Comparison of ENCODE assay signal across 8 cellular contexts in the genomic region with DNA sequence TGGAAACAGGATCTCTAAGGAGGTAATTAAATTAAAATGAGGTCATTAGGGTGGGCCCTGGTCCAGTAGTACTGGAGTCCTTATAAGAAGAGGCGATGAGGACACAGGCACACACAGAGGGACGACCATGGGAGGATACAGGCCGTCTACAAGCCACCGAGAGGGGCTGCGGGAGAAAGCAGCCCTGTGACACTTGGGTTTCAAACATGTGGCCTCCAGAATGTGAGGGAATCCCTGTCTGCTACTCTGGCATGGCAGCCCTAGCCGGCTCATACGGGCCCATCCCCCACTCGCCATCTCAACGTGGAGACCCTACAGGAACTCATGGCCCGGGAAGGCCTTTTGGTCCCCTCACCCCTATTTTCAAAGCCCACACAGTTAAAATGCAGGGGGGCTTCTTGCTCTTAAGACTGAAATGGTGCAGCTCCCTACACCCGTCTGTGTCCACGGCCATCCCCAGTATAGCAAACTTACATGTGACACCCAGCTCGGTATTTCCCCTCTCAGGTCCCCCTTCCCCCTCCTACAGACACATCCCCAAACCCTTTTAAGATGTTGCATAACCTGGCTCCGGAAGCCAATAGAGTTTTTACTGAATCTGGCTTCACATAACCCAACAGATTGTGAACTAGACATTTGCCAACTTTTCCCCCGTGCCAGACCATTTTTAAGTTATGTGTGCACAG.
A peak's percentile ranks its signal among the peaks of the same experiment; 100 is the strongest.
DNase-seq lines count a peak whose midpoint lies in the region; ATAC-seq and TF ChIP-seq lines count a peak whose summit lies in the region.

No MANE protein-coding gene starts in this region.

- H3K27me3 Mint-ChIP-seq in activated naive CD8-positive, alpha-beta T cell treated with anti-CD3 and anti-CD28 coated beads for 36 hours = no peaks in the 10 kb centered on the region
- H3K27me3 Mint-ChIP-seq in stimulated activated naive CD8-positive, alpha-beta T cell treated with anti-CD3 and anti-CD28 coated beads, Interleukin-15, amount 100 ng/mL, for 72 hours = no peaks in the 10 kb centered on the region

- no peak for TF ChIP-seq CTCF in GM06990 (IDR thresholded peaks at IDR 0.05; ENCODE audit: insufficient read depth, low read length, poor library complexity, severe bottlenecking)

- no peaks in the 10 kb centered on the region for H3K36me3 Mint-ChIP-seq in activated naive CD8-positive, alpha-beta T cell treated with anti-CD3 and anti-CD28 coated beads for 36 hours

- H3K4me3 Mint-ChIP-seq in activated naive CD8-positive, alpha-beta T cell treated with anti-CD3 and anti-CD28 coated beads for 36 hours = peak overlapping the region; percentile 62
- H3K4me3 Mint-ChIP-seq in stimulated activated naive CD8-positive, alpha-beta T cell treated with anti-CD3 and anti-CD28 coated beads, Interleukin-15, amount 100 ng/mL, for 72 hours = peak overlapping the region; percentile 78 to 81

- H3K27me3 ChIP-seq in GM06990 (replicated peaks; ENCODE audit: control insufficient read depth, insufficient read depth, low read length) = no peaks in the 10 kb centered on the region

- peak overlapping the region; percentile 22 for H3K4me3 ChIP-seq in GM06990 (replicated peaks; ENCODE audit: low read depth, low read length)

- ATAC-seq in GM21825 (IDR thresholded peaks at IDR 0.05; ENCODE audit: unreplicated experiment) (peak; percentile 41), GM18861 (IDR thresholded peaks at IDR 0.05; ENCODE audit: unreplicated experiment) (no peak)
- peak; percentile 82 for ATAC-seq in stimulated activated naive CD8-positive, alpha-beta T cell treated with anti-CD3 and anti-CD28 coated beads, Interleukin-15, amount 100 ng/mL, for 72 hours

- H3K4me1 Mint-ChIP-seq in activated naive CD8-positive, alpha-beta T cell treated with anti-CD3 and anti-CD28 coated beads for 36 hours = peaks cover 24% of the 10 kb centered on the region
- peaks cover 47% of the 10 kb centered on the region for H3K4me1 Mint-ChIP-seq in stimulated activated naive CD8-positive, alpha-beta T cell treated with anti-CD3 and anti-CD28 coated beads, Interleukin-15, amount 100 ng/mL, for 72 hours

- H3K27ac Mint-ChIP-seq in activated naive CD8-positive, alpha-beta T cell treated with anti-CD3 and anti-CD28 coated beads for 36 hours = peak overlapping the region; percentile 88
- H3K27ac Mint-ChIP-seq in stimulated activated naive CD8-positive, alpha-beta T cell treated with anti-CD3 and anti-CD28 coated beads, Interleukin-15, amount 100 ng/mL, for 72 hours = peak overlapping the region; percentile 82 to 93

- H3K36me3 ChIP-seq in GM06990 (ENCODE audit: control insufficient read depth, insufficient read depth, low read length) = no peaks in the 10 kb centered on the region

- H3K9me3 Mint-ChIP-seq in activated naive CD8-positive, alpha-beta T cell treated with anti-CD3 and anti-CD28 coated beads for 36 hours = no peaks in the 10 kb centered on the region
- H3K9me3 Mint-ChIP-seq in stimulated activated naive CD8-positive, alpha-beta T cell treated with anti-CD3 and anti-CD28 coated beads, Interleukin-15, amount 100 ng/mL, for 72 hours = no peaks in the 10 kb centered on the region

- DNase-seq in GM06990 (ENCODE audit: extremely low read depth, insufficient read length) = no peak
- DNase-seq in NCI-H69 (lab: John Stamatoyannopoulos, UW) = peak; percentile 13
- peak; percentile 10 for DNase-seq in activated naive CD8-positive, alpha-beta T cell treated with anti-CD3 and anti-CD28 coated beads for 36 hours
- DNase-seq in iris pigment epithelial cell (ENCODE audit: low read depth) = peak; percentile 55
- peak; percentile 32 to 56 for DNase-seq in stimulated activated naive CD8-positive, alpha-beta T cell treated with anti-CD3 and anti-CD28 coated beads, Interleukin-15, amount 100 ng/mL, for 72 hours
- DNase-seq in glomerular visceral epithelial cell (ENCODE audit: extremely low spot score) = no peak

Comparison
In these comparisons a context has a peak if more than half of its experiments do, and no peak if none do; other contexts are left out.
1. DNase-seq: peak in NCI-H69 (single experiment), activated naive CD8-positive, alpha-beta T cell treated with anti-CD3 and anti-CD28 coated beads for 36 hours (single experiment), iris pigment epithelial cell (single experiment) and stimulated activated naive CD8-positive, alpha-beta T cell treated with anti-CD3 and anti-CD28 coated beads, Interleukin-15, amount 100 ng/mL, for 72 hours (2 of 2); none in GM06990 (single experiment) and glomerular visceral epithelial cell (single experiment).